ENCODE assay signal across 1 cellular context in genomic region chr12:69738351-69739286, GRCh38.
TF ChIP-seq lines count a peak whose summit lies in the region.

A gene with protein sequence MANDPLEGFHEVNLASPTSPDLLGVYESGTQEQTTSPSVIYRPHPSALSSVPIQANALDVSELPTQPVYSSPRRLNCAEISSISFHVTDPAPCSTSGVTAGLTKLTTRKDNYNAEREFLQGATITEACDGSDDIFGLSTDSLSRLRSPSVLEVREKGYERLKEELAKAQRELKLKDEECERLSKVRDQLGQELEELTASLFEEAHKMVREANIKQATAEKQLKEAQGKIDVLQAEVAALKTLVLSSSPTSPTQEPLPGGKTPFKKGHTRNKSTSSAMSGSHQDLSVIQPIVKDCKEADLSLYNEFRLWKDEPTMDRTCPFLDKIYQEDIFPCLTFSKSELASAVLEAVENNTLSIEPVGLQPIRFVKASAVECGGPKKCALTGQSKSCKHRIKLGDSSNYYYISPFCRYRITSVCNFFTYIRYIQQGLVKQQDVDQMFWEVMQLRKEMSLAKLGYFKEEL (plus strand): TSS chr12:69738860. CDS start chr12:69755409, 16,549 bp downstream.

TF ChIP-seq in HepG2, 621 proteins besides CTCF, POLR2A, EP300 and RAD21 (continued from another document and continues in another):
- TF ChIP-seq, protein P1, sequence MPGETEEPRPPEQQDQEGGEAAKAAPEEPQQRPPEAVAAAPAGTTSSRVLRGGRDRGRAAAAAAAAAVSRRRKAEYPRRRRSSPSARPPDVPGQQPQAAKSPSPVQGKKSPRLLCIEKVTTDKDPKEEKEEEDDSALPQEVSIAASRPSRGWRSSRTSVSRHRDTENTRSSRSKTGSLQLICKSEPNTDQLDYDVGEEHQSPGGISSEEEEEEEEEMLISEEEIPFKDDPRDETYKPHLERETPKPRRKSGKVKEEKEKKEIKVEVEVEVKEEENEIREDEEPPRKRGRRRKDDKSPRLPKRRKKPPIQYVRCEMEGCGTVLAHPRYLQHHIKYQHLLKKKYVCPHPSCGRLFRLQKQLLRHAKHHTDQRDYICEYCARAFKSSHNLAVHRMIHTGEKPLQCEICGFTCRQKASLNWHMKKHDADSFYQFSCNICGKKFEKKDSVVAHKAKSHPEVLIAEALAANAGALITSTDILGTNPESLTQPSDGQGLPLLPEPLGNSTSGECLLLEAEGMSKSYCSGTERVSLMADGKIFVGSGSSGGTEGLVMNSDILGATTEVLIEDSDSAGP (CRISPR knock-in tag; IDR thresholded peaks at IDR 0.05; ENCODE audit: borderline replicate concordance) = peak; percentile 18; the same call in 1 of the 2 replicates
- peak; percentile 65 for TF ChIP-seq POLR2AphosphoS5 (IDR thresholded peaks at IDR 0.05; ENCODE audit: low read depth, low read length)
- 0 out of 2 replicates have a peak, but pooled peaks have one; percentile 2 for TF ChIP-seq CHCHD3 (CRISPR knock-in tag; IDR thresholded peaks at IDR 0.05)
- no peak for TF ChIP-seq RFX5 (IDR thresholded peaks at IDR 0.05; ENCODE audit: low read depth, low read length)
- TF ChIP-seq ZNF781 (CRISPR knock-in tag; IDR thresholded peaks at IDR 0.05; ENCODE audit: borderline replicate concordance, not compliant biosample characterization) = no peak
- no peak for TF ChIP-seq NR1H2 (CRISPR knock-in tag; IDR thresholded peaks at IDR 0.05; ENCODE audit: borderline replicate concordance, low read depth)
- TF ChIP-seq PHF21A (CRISPR knock-in tag; IDR thresholded peaks at IDR 0.05) = peak; percentile 16; the same call in 1 of the 2 replicates
- TF ChIP-seq, protein P2, sequence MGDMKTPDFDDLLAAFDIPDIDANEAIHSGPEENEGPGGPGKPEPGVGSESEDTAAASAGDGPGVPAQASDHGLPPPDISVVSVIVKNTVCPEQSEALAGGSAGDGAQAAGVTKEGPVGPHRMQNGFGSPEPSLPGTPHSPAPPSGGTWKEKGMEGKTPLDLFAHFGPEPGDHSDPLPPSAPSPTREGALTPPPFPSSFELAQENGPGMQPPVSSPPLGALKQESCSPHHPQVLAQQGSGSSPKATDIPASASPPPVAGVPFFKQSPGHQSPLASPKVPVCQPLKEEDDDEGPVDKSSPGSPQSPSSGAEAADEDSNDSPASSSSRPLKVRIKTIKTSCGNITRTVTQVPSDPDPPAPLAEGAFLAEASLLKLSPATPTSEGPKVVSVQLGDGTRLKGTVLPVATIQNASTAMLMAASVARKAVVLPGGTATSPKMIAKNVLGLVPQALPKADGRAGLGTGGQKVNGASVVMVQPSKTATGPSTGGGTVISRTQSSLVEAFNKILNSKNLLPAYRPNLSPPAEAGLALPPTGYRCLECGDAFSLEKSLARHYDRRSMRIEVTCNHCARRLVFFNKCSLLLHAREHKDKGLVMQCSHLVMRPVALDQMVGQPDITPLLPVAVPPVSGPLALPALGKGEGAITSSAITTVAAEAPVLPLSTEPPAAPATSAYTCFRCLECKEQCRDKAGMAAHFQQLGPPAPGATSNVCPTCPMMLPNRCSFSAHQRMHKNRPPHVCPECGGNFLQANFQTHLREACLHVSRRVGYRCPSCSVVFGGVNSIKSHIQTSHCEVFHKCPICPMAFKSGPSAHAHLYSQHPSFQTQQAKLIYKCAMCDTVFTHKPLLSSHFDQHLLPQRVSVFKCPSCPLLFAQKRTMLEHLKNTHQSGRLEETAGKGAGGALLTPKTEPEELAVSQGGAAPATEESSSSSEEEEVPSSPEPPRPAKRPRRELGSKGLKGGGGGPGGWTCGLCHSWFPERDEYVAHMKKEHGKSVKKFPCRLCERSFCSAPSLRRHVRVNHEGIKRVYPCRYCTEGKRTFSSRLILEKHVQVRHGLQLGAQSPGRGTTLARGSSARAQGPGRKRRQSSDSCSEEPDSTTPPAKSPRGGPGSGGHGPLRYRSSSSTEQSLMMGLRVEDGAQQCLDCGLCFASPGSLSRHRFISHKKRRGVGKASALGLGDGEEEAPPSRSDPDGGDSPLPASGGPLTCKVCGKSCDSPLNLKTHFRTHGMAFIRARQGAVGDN (CRISPR knock-in tag; IDR thresholded peaks at IDR 0.05) = peak; percentile 67
- TF ChIP-seq ZNF546 (CRISPR knock-in tag; conservative IDR thresholded peaks at IDR 0.05) = peak; percentile 76; the same call in 1 of the 2 replicates
- TF ChIP-seq HDAC2 (CRISPR knock-in tag; IDR thresholded peaks at IDR 0.05) = 0 out of 2 replicates have a peak, but pooled peaks have one; percentile 15
- TF ChIP-seq, protein P3, sequence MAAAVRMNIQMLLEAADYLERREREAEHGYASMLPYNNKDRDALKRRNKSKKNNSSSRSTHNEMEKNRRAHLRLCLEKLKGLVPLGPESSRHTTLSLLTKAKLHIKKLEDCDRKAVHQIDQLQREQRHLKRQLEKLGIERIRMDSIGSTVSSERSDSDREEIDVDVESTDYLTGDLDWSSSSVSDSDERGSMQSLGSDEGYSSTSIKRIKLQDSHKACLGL (CRISPR knock-in tag; IDR thresholded peaks at IDR 0.05) = peak; percentile 65; the same call in 1 of the 2 replicates
- TF ChIP-seq ZNF138 (CRISPR knock-in tag; IDR thresholded peaks at IDR 0.05; ENCODE audit: low read depth) = no peak
- no peak for TF ChIP-seq RORA (CRISPR knock-in tag; IDR thresholded peaks at IDR 0.05)
- TF ChIP-seq E2F1 (CRISPR knock-in tag; IDR thresholded peaks at IDR 0.05) = peak; percentile 54; the same call in 1 of the 2 replicates
- peak; percentile 62; the same call in 1 of the 2 replicates for TF ChIP-seq ZNF160 (CRISPR knock-in tag; IDR thresholded peaks at IDR 0.05)
- TF ChIP-seq, protein P4, sequence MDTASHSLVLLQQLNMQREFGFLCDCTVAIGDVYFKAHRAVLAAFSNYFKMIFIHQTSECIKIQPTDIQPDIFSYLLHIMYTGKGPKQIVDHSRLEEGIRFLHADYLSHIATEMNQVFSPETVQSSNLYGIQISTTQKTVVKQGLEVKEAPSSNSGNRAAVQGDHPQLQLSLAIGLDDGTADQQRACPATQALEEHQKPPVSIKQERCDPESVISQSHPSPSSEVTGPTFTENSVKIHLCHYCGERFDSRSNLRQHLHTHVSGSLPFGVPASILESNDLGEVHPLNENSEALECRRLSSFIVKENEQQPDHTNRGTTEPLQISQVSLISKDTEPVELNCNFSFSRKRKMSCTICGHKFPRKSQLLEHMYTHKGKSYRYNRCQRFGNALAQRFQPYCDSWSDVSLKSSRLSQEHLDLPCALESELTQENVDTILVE (CRISPR knock-in tag; IDR thresholded peaks at IDR 0.05) = no peak
- TF ChIP-seq ZNF441 (CRISPR knock-in tag; IDR thresholded peaks at IDR 0.05; ENCODE audit: borderline replicate concordance) = no peak
- TF ChIP-seq, protein P5, sequence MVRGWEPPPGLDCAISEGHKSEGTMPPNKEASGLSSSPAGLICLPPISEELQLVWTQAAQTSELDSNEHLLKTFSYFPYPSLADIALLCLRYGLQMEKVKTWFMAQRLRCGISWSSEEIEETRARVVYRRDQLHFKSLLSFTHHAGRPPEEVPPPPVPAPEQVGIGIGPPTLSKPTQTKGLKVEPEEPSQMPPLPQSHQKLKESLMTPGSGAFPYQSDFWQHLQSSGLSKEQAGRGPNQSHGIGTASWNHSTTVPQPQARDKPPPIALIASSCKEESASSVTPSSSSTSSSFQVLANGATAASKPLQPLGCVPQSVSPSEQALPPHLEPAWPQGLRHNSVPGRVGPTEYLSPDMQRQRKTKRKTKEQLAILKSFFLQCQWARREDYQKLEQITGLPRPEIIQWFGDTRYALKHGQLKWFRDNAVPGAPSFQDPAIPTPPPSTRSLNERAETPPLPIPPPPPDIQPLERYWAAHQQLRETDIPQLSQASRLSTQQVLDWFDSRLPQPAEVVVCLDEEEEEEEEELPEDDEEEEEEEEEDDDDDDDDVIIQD (CRISPR knock-in tag; IDR thresholded peaks at IDR 0.05; ENCODE audit: low read depth) = no peak
- no peak for TF ChIP-seq ZSCAN25 (CRISPR knock-in tag; IDR thresholded peaks at IDR 0.05)
- 0 out of 2 replicates have a peak, but pooled peaks have one; percentile 37 for TF ChIP-seq ZNF350 (CRISPR knock-in tag; IDR thresholded peaks at IDR 0.05; ENCODE audit: borderline replicate concordance, low read depth)
- TF ChIP-seq, protein P6, sequence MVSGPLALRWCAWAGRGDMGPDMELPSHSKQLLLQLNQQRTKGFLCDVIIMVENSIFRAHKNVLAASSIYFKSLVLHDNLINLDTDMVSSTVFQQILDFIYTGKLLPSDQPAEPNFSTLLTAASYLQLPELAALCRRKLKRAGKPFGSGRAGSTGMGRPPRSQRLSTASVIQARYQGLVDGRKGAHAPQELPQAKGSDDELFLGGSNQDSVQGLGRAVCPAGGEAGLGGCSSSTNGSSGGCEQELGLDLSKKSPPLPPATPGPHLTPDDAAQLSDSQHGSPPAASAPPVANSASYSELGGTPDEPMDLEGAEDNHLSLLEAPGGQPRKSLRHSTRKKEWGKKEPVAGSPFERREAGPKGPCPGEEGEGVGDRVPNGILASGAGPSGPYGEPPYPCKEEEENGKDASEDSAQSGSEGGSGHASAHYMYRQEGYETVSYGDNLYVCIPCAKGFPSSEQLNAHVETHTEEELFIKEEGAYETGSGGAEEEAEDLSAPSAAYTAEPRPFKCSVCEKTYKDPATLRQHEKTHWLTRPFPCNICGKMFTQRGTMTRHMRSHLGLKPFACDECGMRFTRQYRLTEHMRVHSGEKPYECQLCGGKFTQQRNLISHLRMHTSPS (CRISPR knock-in tag; IDR thresholded peaks at IDR 0.05; ENCODE audit: low read depth) = no peak
- no peak for TF ChIP-seq ZNF234 (CRISPR knock-in tag; conservative IDR thresholded peaks at IDR 0.05)
- TF ChIP-seq, protein P7, sequence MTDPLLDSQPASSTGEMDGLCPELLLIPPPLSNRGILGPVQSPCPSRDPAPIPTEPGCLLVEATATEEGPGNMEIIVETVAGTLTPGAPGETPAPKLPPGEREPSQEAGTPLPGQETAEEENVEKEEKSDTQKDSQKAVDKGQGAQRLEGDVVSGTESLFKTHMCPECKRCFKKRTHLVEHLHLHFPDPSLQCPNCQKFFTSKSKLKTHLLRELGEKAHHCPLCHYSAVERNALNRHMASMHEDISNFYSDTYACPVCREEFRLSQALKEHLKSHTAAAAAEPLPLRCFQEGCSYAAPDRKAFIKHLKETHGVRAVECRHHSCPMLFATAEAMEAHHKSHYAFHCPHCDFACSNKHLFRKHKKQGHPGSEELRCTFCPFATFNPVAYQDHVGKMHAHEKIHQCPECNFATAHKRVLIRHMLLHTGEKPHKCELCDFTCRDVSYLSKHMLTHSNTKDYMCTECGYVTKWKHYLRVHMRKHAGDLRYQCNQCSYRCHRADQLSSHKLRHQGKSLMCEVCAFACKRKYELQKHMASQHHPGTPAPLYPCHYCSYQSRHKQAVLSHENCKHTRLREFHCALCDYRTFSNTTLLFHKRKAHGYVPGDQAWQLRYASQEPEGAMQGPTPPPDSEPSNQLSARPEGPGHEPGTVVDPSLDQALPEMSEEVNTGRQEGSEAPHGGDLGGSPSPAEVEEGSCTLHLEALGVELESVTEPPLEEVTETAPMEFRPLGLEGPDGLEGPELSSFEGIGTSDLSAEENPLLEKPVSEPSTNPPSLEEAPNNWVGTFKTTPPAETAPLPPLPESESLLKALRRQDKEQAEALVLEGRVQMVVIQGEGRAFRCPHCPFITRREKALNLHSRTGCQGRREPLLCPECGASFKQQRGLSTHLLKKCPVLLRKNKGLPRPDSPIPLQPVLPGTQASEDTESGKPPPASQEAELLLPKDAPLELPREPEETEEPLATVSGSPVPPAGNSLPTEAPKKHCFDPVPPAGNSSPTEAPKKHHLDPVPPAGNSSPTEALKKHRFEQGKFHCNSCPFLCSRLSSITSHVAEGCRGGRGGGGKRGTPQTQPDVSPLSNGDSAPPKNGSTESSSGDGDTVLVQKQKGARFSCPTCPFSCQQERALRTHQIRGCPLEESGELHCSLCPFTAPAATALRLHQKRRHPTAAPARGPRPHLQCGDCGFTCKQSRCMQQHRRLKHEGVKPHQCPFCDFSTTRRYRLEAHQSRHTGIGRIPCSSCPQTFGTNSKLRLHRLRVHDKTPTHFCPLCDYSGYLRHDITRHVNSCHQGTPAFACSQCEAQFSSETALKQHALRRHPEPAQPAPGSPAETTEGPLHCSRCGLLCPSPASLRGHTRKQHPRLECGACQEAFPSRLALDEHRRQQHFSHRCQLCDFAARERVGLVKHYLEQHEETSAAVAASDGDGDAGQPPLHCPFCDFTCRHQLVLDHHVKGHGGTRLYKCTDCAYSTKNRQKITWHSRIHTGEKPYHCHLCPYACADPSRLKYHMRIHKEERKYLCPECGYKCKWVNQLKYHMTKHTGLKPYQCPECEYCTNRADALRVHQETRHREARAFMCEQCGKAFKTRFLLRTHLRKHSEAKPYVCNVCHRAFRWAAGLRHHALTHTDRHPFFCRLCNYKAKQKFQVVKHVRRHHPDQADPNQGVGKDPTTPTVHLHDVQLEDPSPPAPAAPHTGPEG (CRISPR knock-in tag; IDR thresholded peaks at IDR 0.05) = peak; percentile 93
- TF ChIP-seq, protein P8, sequence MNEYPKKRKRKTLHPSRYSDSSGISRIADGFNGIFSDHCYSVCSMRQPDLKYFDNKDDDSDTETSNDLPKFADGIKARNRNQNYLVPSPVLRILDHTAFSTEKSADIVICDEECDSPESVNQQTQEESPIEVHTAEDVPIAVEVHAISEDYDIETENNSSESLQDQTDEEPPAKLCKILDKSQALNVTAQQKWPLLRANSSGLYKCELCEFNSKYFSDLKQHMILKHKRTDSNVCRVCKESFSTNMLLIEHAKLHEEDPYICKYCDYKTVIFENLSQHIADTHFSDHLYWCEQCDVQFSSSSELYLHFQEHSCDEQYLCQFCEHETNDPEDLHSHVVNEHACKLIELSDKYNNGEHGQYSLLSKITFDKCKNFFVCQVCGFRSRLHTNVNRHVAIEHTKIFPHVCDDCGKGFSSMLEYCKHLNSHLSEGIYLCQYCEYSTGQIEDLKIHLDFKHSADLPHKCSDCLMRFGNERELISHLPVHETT (CRISPR knock-in tag; conservative IDR thresholded peaks at IDR 0.05) = no peak
- peak; percentile 10; the same call in 1 of the 2 replicates for TF ChIP-seq POGZ (CRISPR knock-in tag; IDR thresholded peaks at IDR 0.05)
- TF ChIP-seq RBAK (CRISPR knock-in tag; IDR thresholded peaks at IDR 0.05) = no peak
- no peak for TF ChIP-seq ZBTB1 (CRISPR knock-in tag; IDR thresholded peaks at IDR 0.05; ENCODE audit: borderline replicate concordance)
- TF ChIP-seq PBX3 (CRISPR knock-in tag; IDR thresholded peaks at IDR 0.05; ENCODE audit: borderline replicate concordance) = no peak
